Comparison of ENCODE assay signal across 30 cellular contexts in the genomic region with DNA sequence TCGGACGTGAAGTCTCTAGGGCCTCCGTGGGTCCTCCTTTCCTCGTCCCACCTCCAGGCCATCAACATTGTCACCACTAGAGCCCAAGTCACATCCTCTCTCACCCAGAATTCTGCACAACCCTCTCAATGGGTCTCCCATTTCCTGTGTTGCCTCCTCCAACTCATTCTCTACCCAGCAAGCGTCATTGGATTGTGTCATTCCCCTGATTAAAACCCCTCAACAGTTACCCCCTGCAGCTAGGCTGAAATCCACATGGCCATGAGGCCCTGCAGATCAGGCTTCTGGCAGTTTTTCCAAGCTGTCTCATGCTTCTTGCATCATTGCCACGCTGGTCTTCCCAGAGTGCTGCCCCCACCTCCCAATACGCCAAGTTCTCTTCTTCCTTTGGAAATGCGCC.
"Had no signal": no experiment of that assay in that cellular context is flagged by ENCODE, and none has a peak within 500 bp of the region (broad histone marks: within the 10 kb centered on the region; RNA-seq: fewer than 3 reads in every experiment).

No MANE protein-coding gene starts in this region.

- H3K36me3 Mint-ChIP-seq: mesothelial cell of epicardium; natural killer cell; neural progenitor cell; stimulated activated memory B cell treated with anti-CD40 and anti-IgM and Interleukin-4, amounts not matched to agents 10 μg/mL and 1 μg/mL and 100 μg/mL, for 72 hours; type B pancreatic cell had no signal

- ATAC-seq: left colon; left lung; lower lobe of right lung; natural killer cell; right lobe of liver; stimulated activated memory B cell treated with anti-CD40 and anti-IgM and Interleukin-4, amounts not matched to agents 10 μg/mL and 1 μg/mL and 100 μg/mL, for 72 hours; stimulated activated naive CD8-positive, alpha-beta T cell treated with anti-CD3 and anti-CD28 coated beads, Interleukin-15, amount 100 ng/mL, for 72 hours had no signal

- H3K27ac ChIP-seq: left lung, lower lobe of right lung, neural progenitor cell, neutrophil, ovary, right atrium auricular region, right lobe of liver, tibial nerve, uterus had no signal

- DNase-seq: hippocampal formation; kidney; left colon; left lung; lower lobe of right lung; mammary epithelial cell; mesenchymal stem cell; naive B cell; natural killer cell; nephron progenitor cell; occipital lobe; ovary; right lobe of liver; stimulated activated CD4-positive, alpha-beta T cell treated with anti-CD3 and anti-CD28 coated beads, Interleukin-1b, Interleukin-23, amount 100 ng/mL, for 48 hours; stimulated activated CD4-positive, alpha-beta T cell treated with anti-CD3 and anti-CD28 coated beads, Interleukin-2, amount 100 ng/mL, for 48 hours; stimulated activated CD4-positive, alpha-beta T cell treated with anti-CD3 and anti-CD28 coated beads, Interleukin-4, amount 100 ng/mL, for 4 hours; stimulated activated CD8-positive, alpha-beta memory T cell treated with anti-CD3 and anti-CD28 coated beads, Interleukin-4, amount 100 ng/mL, for 48 hours; stimulated activated naive CD4-positive, alpha-beta T cell treated with Interleukin-2 at 50 U/mL for 16 hours; stimulated activated naive CD8-positive, alpha-beta T cell treated with anti-CD3 and anti-CD28 coated beads, Interleukin-15, amount 100 ng/mL, for 72 hours; substantia nigra; uterus had no signal

- H3K4me1 ChIP-seq: uterus had no signal

- H3K9me3 ChIP-seq: left lung, lower lobe of right lung, neutrophil, ovary, right lobe of liver, tibial nerve, uterus had no signal

- H3K27ac Mint-ChIP-seq: mesothelial cell of epicardium; natural killer cell; nephron progenitor cell; neural progenitor cell; progenitor cell of endocrine pancreas; stimulated activated memory B cell treated with anti-CD40 and anti-IgM and Interleukin-4, amounts not matched to agents 10 μg/mL and 1 μg/mL and 100 μg/mL, for 72 hours; stimulated activated naive CD8-positive, alpha-beta T cell treated with anti-CD3 and anti-CD28 coated beads, Interleukin-15, amount 100 ng/mL, for 72 hours; type B pancreatic cell had no signal

- H3K9me3 Mint-ChIP-seq: mesothelial cell of epicardium; natural killer cell; nephron progenitor cell; neural progenitor cell; stimulated activated memory B cell treated with anti-CD40 and anti-IgM and Interleukin-4, amounts not matched to agents 10 μg/mL and 1 μg/mL and 100 μg/mL, for 72 hours; stimulated activated naive CD8-positive, alpha-beta T cell treated with anti-CD3 and anti-CD28 coated beads, Interleukin-15, amount 100 ng/mL, for 72 hours; type B pancreatic cell had no signal

- H3K4me3 ChIP-seq: left lung, lower lobe of right lung, neural progenitor cell, ovary, right atrium auricular region, right lobe of liver, smooth muscle cell, tibial nerve, uterus had no signal

- H3K36me3 ChIP-seq: left lung, lower lobe of right lung, neural progenitor cell, neutrophil, ovary, right atrium auricular region, right lobe of liver, tibial nerve, uterus had no signal

- H3K4me3 Mint-ChIP-seq: mesothelial cell of epicardium; natural killer cell; nephron progenitor cell; neural progenitor cell; stimulated activated memory B cell treated with anti-CD40 and anti-IgM and Interleukin-4, amounts not matched to agents 10 μg/mL and 1 μg/mL and 100 μg/mL, for 72 hours; stimulated activated naive CD8-positive, alpha-beta T cell treated with anti-CD3 and anti-CD28 coated beads, Interleukin-15, amount 100 ng/mL, for 72 hours; type B pancreatic cell had no signal
